In the genomic region with DNA sequence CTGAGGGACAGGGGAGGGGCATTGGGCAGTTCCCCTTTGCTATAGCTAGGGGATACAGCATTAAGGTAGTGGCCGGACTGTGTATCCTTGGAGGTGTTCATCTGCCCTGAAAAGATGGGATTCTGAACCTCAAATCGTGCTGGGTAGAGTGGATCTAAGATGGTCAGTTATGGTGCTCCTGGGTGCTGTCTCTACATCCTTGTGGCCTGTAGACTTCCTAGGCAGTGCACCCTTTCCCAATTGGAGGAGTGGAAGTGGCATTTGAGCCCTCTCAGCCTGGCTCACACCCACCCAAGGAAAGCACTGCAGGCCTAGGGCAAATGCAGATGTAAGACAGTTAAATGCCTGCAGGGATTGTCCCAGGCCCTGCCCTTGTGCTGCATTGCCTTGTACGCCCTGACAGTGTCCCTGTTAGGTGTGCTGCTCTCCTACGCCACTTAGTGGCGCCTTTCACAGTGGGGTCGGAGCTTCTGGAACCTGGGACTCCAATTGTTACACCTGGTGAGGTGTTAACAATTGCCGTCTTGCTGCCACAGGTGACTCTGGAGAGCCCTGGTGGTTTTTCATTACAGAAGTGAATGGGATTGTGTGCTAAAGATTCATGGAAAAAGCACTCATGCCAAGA, we compare ENCODE assay signal across 8 cellular contexts. TPM values are rescaled to one million over a fixed set of nuclear protein-coding genes. Genes with fewer than 3 reads are reported as not detected.
DNase-seq lines count a peak whose midpoint lies in the region; ATAC-seq and TF ChIP-seq lines count a peak whose summit lies in the region.

No MANE protein-coding gene starts in this region.

- peak; percentile 77 for ATAC-seq in GM19438 (IDR thresholded peaks at IDR 0.05; ENCODE audit: low read depth, unreplicated experiment)
- ATAC-seq in HG03354 (IDR thresholded peaks at IDR 0.05; ENCODE audit: poor library complexity, severe bottlenecking, unreplicated experiment), result peak; percentile 90
- peak; percentile 85 for ATAC-seq in activated CD8-positive, alpha-beta T cell treated with anti-CD3 and anti-CD28 coated beads for 36 hours
- ATAC-seq in GM19397 (IDR thresholded peaks at IDR 0.05; ENCODE audit: unreplicated experiment), result no peak

- no peak overlapping the region for H3K4me3 ChIP-seq in parathyroid adenoma (ENCODE audit: low read depth, low read length)
- H3K4me3 ChIP-seq in ovary, result no peak overlapping the region

- POLR2A ChIA-PET in activated CD8-positive, alpha-beta T cell treated with anti-CD3 and anti-CD28 coated beads for 36 hours (lab: Charles Lee), result interaction anchor here (0.6 kb wide), 1 partner anchor 331 kb away, joined by 5 read pairs; no protein-coding TSS in a partner anchor

- TF ChIP-seq POLR2A in ovary (IDR thresholded peaks at IDR 0.05), result no peak

- no peak overlapping the region for H2AFZ ChIP-seq in parathyroid adenoma

- H3K36me3 Mint-ChIP-seq in activated CD8-positive, alpha-beta T cell treated with anti-CD3 and anti-CD28 coated beads for 36 hours (ENCODE audit: low read depth), result no peaks in the 10 kb centered on the region

- no peaks in the 10 kb centered on the region for H3K79me2 ChIP-seq in parathyroid adenoma

- no peaks in the 10 kb centered on the region for H3K9me3 Mint-ChIP-seq in activated CD8-positive, alpha-beta T cell treated with anti-CD3 and anti-CD28 coated beads for 36 hours

- H3K4me1 Mint-ChIP-seq in activated CD8-positive, alpha-beta T cell treated with anti-CD3 and anti-CD28 coated beads for 36 hours (ENCODE audit: low read depth), result no peaks in the 10 kb centered on the region

- H3K4me3 Mint-ChIP-seq in activated CD8-positive, alpha-beta T cell treated with anti-CD3 and anti-CD28 coated beads for 36 hours, result no peak overlapping the region

- H3K27ac Mint-ChIP-seq in activated CD8-positive, alpha-beta T cell treated with anti-CD3 and anti-CD28 coated beads for 36 hours, result no peak overlapping the region

- H3K27ac ChIP-seq in parathyroid adenoma, result no peak overlapping the region
- H3K27ac ChIP-seq in ovary, result no peak overlapping the region

- no peaks in the 10 kb centered on the region for H3K27me3 Mint-ChIP-seq in activated CD8-positive, alpha-beta T cell treated with anti-CD3 and anti-CD28 coated beads for 36 hours

- TF ChIP-seq EP300 in ovary (IDR thresholded peaks at IDR 0.05), result no peak

- peaks cover under 1% of the 10 kb centered on the region for H3K4me1 ChIP-seq in parathyroid adenoma
- H3K4me1 ChIP-seq in ovary (ENCODE audit: insufficient read depth), result no peaks in the 10 kb centered on the region

- no peaks in the 10 kb centered on the region for H3K36me3 ChIP-seq in parathyroid adenoma (ENCODE audit: control insufficient read depth, insufficient read depth, low read length)
- H3K36me3 ChIP-seq in ovary, result no peaks in the 10 kb centered on the region

- CTCF ChIA-PET in activated CD8-positive, alpha-beta T cell treated with anti-CD3 and anti-CD28 coated beads for 36 hours (lab: Charles Lee), result interaction anchor here (0.5 to 1.8 kb wide), 4 partner anchors 9 to 484 kb away, joined by 3 to 5 read pairs (median 4); no protein-coding TSS in a partner anchor

- H3K4me2 ChIP-seq in parathyroid adenoma (ENCODE audit: low read length), result no peak overlapping the region

- H3K27me3 ChIP-seq in parathyroid adenoma (ENCODE audit: control insufficient read depth, insufficient read depth, low read length), result no peaks in the 10 kb centered on the region
- H3K27me3 ChIP-seq in ovary, result no peaks in the 10 kb centered on the region

- no peak for TF ChIP-seq CTCF in activated CD8-positive, alpha-beta T cell treated with anti-CD3 and anti-CD28 coated beads for 36 hours (IDR thresholded peaks at IDR 0.05)
- TF ChIP-seq CTCF in parathyroid adenoma (IDR thresholded peaks at IDR 0.05), result peak; percentile 47
- TF ChIP-seq CTCF in ovary (IDR thresholded peaks at IDR 0.05), result no peak

- WGBS in ovary, 3 donors, result 80 to 81% (median 81%) methylated on average over 7 of the region's 7 CpGs

- H3K9me3 ChIP-seq in parathyroid adenoma (ENCODE audit: control insufficient read depth, low read length) (no peaks in the 10 kb centered on the region), ovary (no peaks in the 10 kb centered on the region)

- DNase-seq in ELR (ENCODE audit: low read depth), result peak; percentile 11
- DNase-seq in activated CD8-positive, alpha-beta T cell treated with anti-CD3 and anti-CD28 coated beads for 36 hours, result peak; percentile 54
- no peak for DNase-seq in ovary
- DNase-seq in HK-2 (ENCODE audit: unreplicated experiment), result no peak

- no peak overlapping the region for H3K9ac ChIP-seq in parathyroid adenoma

- intact Hi-C loops in activated CD8-positive, alpha-beta T cell treated with anti-CD3 and anti-CD28 coated beads for 36 hours (cut with micrococcal nuclease), result no loop called here
- intact Hi-C loops in ovary (cut with DNase I), result no loop called here

RNA-seq across cellular contexts. Expression of gene PPFIBP2, which starts 35.0 kb away (rescaled TPM):
- 10 to 100 TPM; 13.3 to 14.2 TPM for total RNA-seq in activated CD8-positive, alpha-beta T cell treated with anti-CD3 and anti-CD28 coated beads for 36 hours
- total RNA-seq in ovary, result 10 to 100 TPM; 18.0 to 32.7 (median 20.7) TPM
- 10 to 100 TPM in 1 of 2 donors, 1 to 10 TPM in 1; 9.6 to 36.2 TPM for polyA plus RNA-seq in ovary

Comparison
In these comparisons a context has a peak if more than half of its experiments do, and no peak if none do; other contexts are left out.
1. DNase-seq: peak in ELR (single experiment) and activated CD8-positive, alpha-beta T cell treated with anti-CD3 and anti-CD28 coated beads for 36 hours (single experiment); none in ovary (0 of 5) and HK-2 (single experiment).